ENCODE assay signal across 27 cellular contexts in genomic region chr2:109266511-109266910, GRCh38.
DNase-seq lines count a peak whose midpoint lies in the region; ATAC-seq and TF ChIP-seq lines count a peak whose summit lies in the region.
"Had no signal": no experiment of that assay in that cellular context is flagged by ENCODE, and none has a peak within 500 bp of the region (broad histone marks: within the 10 kb centered on the region; RNA-seq: fewer than 3 reads in every experiment).

No MANE protein-coding gene starts in this region.

- 89% methylated on average over 6 to 9 of the region's 9 CpGs for WGBS in endodermal cell (ENCODE audit: insufficient coverage in 1 of 2, insufficient read length in 1 of 2), 2 experiments

- peak overlapping the region; percentile 17 for H3K27ac ChIP-seq in endodermal cell (ENCODE audit: low read depth, low read length)
- no peak overlapping the region for H3K27ac ChIP-seq in upper lobe of right lung
- H3K27ac ChIP-seq in CD4-positive, alpha-beta T cell (ENCODE audit: low read depth, low read length) = no peak overlapping the region
- H3K27ac ChIP-seq: prostate gland, SK-N-MC, tibial artery had no signal

- H3K9me3 Mint-ChIP-seq in endodermal cell (no peaks in the 10 kb centered on the region), nephron (no peaks in the 10 kb centered on the region)
- no peaks in the 10 kb centered on the region for H3K9me3 Mint-ChIP-seq in CD4-positive, alpha-beta T cell
- no peaks in the 10 kb centered on the region for H3K9me3 Mint-ChIP-seq in activated T-helper 17 cell treated with anti-CD3 and anti-CD28 coated beads, Interleukin-2, amount 50 U/mL, for 72 hours
- H3K9me3 Mint-ChIP-seq: activated naive CD8-positive, alpha-beta T cell treated with anti-CD3 and anti-CD28 coated beads for 36 hours; central memory CD8-positive, alpha-beta T cell; H9; neural crest cell; stimulated activated naive CD8-positive, alpha-beta T cell treated with anti-CD3 and anti-CD28 coated beads, Interleukin-15, amount 100 ng/mL, for 72 hours had no signal

- H3K9ac ChIP-seq in endodermal cell (ENCODE audit: extremely low read depth, low read length, poor library complexity, severe bottlenecking) = no peak overlapping the region

- intact Hi-C loops in left cardiac atrium (cut with DNase I) (no loop called here), cardiac septum (cut with DNase I) (no loop called here), upper lobe of right lung (cut with DNase I) (loop anchor here (10.0 kb wide), 1 partner anchor 142 kb away; the partner anchor contains the start of gene SH3RF3)
- intact Hi-C loops in CD4-positive, alpha-beta T cell (cut with DNase I, micrococcal nuclease) = no loop called here

- POLR2A ChIA-PET in CD4-positive, alpha-beta T cell (lab: Charles Lee) = interaction anchor here (1.1 kb wide), 1 partner anchor 49 kb away, joined by 3 read pairs; no protein-coding TSS in a partner anchor

- CTCF ChIA-PET in CD4-positive, alpha-beta T cell (lab: Charles Lee) = no interaction called here

- no peak for ATAC-seq in left cardiac atrium
- no peak for ATAC-seq in upper lobe of right lung
- ATAC-seq in GM18505 (IDR thresholded peaks at IDR 0.05; ENCODE audit: unreplicated experiment) = no peak
- ATAC-seq in CD4-positive, alpha-beta T cell (ENCODE audit: poor library complexity) = no peak
- ATAC-seq in activated T-helper 17 cell treated with anti-CD3 and anti-CD28 coated beads, Interleukin-2, amount 50 U/mL, for 72 hours (replicated peaks) = no peak
- ATAC-seq: activated CD8-positive, alpha-beta T cell treated with anti-CD3 and anti-CD28 coated beads, Interleukin-2, amount 10 ng/mL, durations not matched to agents 7 days and 5 days; stimulated activated naive CD8-positive, alpha-beta T cell treated with anti-CD3 and anti-CD28 coated beads, Interleukin-15, amount 100 ng/mL, for 72 hours had no signal

- H3K27ac Mint-ChIP-seq in endodermal cell = no peak overlapping the region
- H3K27ac Mint-ChIP-seq in nephron = peak overlapping the region; percentile 35 to 63 (median 47)
- H3K27ac Mint-ChIP-seq in CD4-positive, alpha-beta T cell = no peak overlapping the region
- H3K27ac Mint-ChIP-seq in activated T-helper 17 cell treated with anti-CD3 and anti-CD28 coated beads, Interleukin-2, amount 50 U/mL, for 72 hours = no peak overlapping the region
- H3K27ac Mint-ChIP-seq: activated CD8-positive, alpha-beta T cell treated with anti-CD3 and anti-CD28 coated beads, Interleukin-2, amount 10 ng/mL, durations not matched to agents 7 days and 5 days; activated naive CD8-positive, alpha-beta T cell treated with anti-CD3 and anti-CD28 coated beads for 36 hours; stimulated activated naive CD8-positive, alpha-beta T cell treated with anti-CD3 and anti-CD28 coated beads, Interleukin-15, amount 100 ng/mL, for 72 hours had no signal

- TF ChIP-seq CTCF in endodermal cell (conservative IDR thresholded peaks at IDR 0.05) = no peak
- TF ChIP-seq CTCF in nephron (IDR thresholded peaks at IDR 0.05; ENCODE audit: unreplicated experiment in 3 of 3) = no peak
- no peak for TF ChIP-seq CTCF in upper lobe of right lung (IDR thresholded peaks at IDR 0.05)
- no peak for TF ChIP-seq CTCF in CD4-positive, alpha-beta T cell (IDR thresholded peaks at IDR 0.05)

- H3K4me3 ChIP-seq in endodermal cell (ENCODE audit: low read length) = no peak overlapping the region
- no peak overlapping the region for H3K4me3 ChIP-seq in upper lobe of right lung
- H3K4me3 ChIP-seq: dorsolateral prefrontal cortex, prostate gland, SK-N-MC, tibial artery had no signal

- H3K4me1 Mint-ChIP-seq in endodermal cell (peaks cover 19% of the 10 kb centered on the region), nephron (peaks cover 48% of the 10 kb centered on the region)
- peaks cover under 1% of the 10 kb centered on the region for H3K4me1 Mint-ChIP-seq in CD4-positive, alpha-beta T cell (ENCODE audit: low read depth)
- H3K4me1 Mint-ChIP-seq in activated T-helper 17 cell treated with anti-CD3 and anti-CD28 coated beads, Interleukin-2, amount 50 U/mL, for 72 hours = no peaks in the 10 kb centered on the region
- H3K4me1 Mint-ChIP-seq: central memory CD8-positive, alpha-beta T cell; stimulated activated naive CD8-positive, alpha-beta T cell treated with anti-CD3 and anti-CD28 coated beads, Interleukin-15, amount 100 ng/mL, for 72 hours had no signal

- H3K36me3 Mint-ChIP-seq in endodermal cell (ENCODE audit: low read depth) (no peaks in the 10 kb centered on the region), nephron (ENCODE audit: low read depth) (no peaks in the 10 kb centered on the region)
- H3K36me3 Mint-ChIP-seq in CD4-positive, alpha-beta T cell (ENCODE audit: low read depth) = no peaks in the 10 kb centered on the region
- H3K36me3 Mint-ChIP-seq in activated T-helper 17 cell treated with anti-CD3 and anti-CD28 coated beads, Interleukin-2, amount 50 U/mL, for 72 hours (ENCODE audit: low read depth) = no peaks in the 10 kb centered on the region
- H3K36me3 Mint-ChIP-seq: activated naive CD8-positive, alpha-beta T cell treated with anti-CD3 and anti-CD28 coated beads for 36 hours had no signal

- no peaks in the 10 kb centered on the region for H3K36me3 ChIP-seq in endodermal cell (ENCODE audit: control insufficient read depth, insufficient read depth, low read length)
- no peaks in the 10 kb centered on the region for H3K36me3 ChIP-seq in upper lobe of right lung
- H3K36me3 ChIP-seq: prostate gland, tibial artery had no signal

- H3K4me1 ChIP-seq in endodermal cell (ENCODE audit: control insufficient read depth, insufficient read depth, low read length) (no peaks in the 10 kb centered on the region), upper lobe of right lung (peaks cover 55% of the 10 kb centered on the region)
- H3K4me1 ChIP-seq: prostate gland had no signal

- no peak for TF ChIP-seq POLR2A in GM18505 (IDR thresholded peaks at IDR 0.05; ENCODE audit: borderline replicate concordance, extremely low read depth, insufficient read depth, insufficient read length)

- no peak overlapping the region for H3K4me3 Mint-ChIP-seq in endodermal cell
- no peak overlapping the region for H3K4me3 Mint-ChIP-seq in nephron
- H3K4me3 Mint-ChIP-seq in CD4-positive, alpha-beta T cell = no peak overlapping the region
- H3K4me3 Mint-ChIP-seq in activated T-helper 17 cell treated with anti-CD3 and anti-CD28 coated beads, Interleukin-2, amount 50 U/mL, for 72 hours = no peak overlapping the region
- H3K4me3 Mint-ChIP-seq: activated CD8-positive, alpha-beta T cell treated with anti-CD3 and anti-CD28 coated beads, Interleukin-2, amount 10 ng/mL, durations not matched to agents 7 days and 5 days; activated naive CD8-positive, alpha-beta T cell treated with anti-CD3 and anti-CD28 coated beads for 36 hours; central memory CD8-positive, alpha-beta T cell; H9; neural crest cell; stimulated activated naive CD8-positive, alpha-beta T cell treated with anti-CD3 and anti-CD28 coated beads, Interleukin-15, amount 100 ng/mL, for 72 hours had no signal

- H3K27me3 Mint-ChIP-seq in endodermal cell (ENCODE audit: insufficient read depth) (no peaks in the 10 kb centered on the region), nephron (ENCODE audit: low read depth) (peaks cover 34% of the 10 kb centered on the region)
- no peaks in the 10 kb centered on the region for H3K27me3 Mint-ChIP-seq in CD4-positive, alpha-beta T cell
- H3K27me3 Mint-ChIP-seq in activated T-helper 17 cell treated with anti-CD3 and anti-CD28 coated beads, Interleukin-2, amount 50 U/mL, for 72 hours = peaks cover 7% of the 10 kb centered on the region
- H3K27me3 Mint-ChIP-seq: activated naive CD8-positive, alpha-beta T cell treated with anti-CD3 and anti-CD28 coated beads for 36 hours; stimulated activated naive CD8-positive, alpha-beta T cell treated with anti-CD3 and anti-CD28 coated beads, Interleukin-15, amount 100 ng/mL, for 72 hours had no signal

- H3K27me3 ChIP-seq in endodermal cell (ENCODE audit: control insufficient read depth, insufficient read depth, low read length, poor library complexity, severe bottlenecking) = no peaks in the 10 kb centered on the region
- H3K27me3 ChIP-seq in upper lobe of right lung = no peaks in the 10 kb centered on the region
- no peaks in the 10 kb centered on the region for H3K27me3 ChIP-seq in CD4-positive, alpha-beta T cell (ENCODE audit: control insufficient read depth, insufficient read depth, low read length)
- H3K27me3 ChIP-seq: dorsolateral prefrontal cortex, tibial artery had no signal

- DNase-seq in left cardiac atrium = peak; percentile 10
- no peak for DNase-seq in cardiac septum (ENCODE audit: low spot score)
- DNase-seq in endodermal cell = peak; percentile 41
- DNase-seq in upper lobe of right lung = peak; percentile 30
- DNase-seq in CD4-positive, alpha-beta T cell = no peak
- DNase-seq: activated CD8-positive, alpha-beta T cell treated with anti-CD3 and anti-CD28 coated beads, Interleukin-2, amount 10 ng/mL, durations not matched to agents 7 days and 5 days; activated naive CD8-positive, alpha-beta T cell treated with anti-CD3 and anti-CD28 coated beads for 36 hours; DMS153; H9; kidney; mammary epithelial cell; NCI-H1417; NCI-H2029 treated with DMSO at 0.1 percent for 48 hours; NCI-H226; NCI-H748 treated with DMSO at 0.1 percent for 48 hours; RPMI8226; stimulated activated naive CD8-positive, alpha-beta T cell treated with anti-CD3 and anti-CD28 coated beads, Interleukin-15, amount 100 ng/mL, for 72 hours; T-helper 2 cell had no signal

- H3K9me3 ChIP-seq in endodermal cell (ENCODE audit: control insufficient read depth, low read length) (no peaks in the 10 kb centered on the region), upper lobe of right lung (no peaks in the 10 kb centered on the region)
- no peaks in the 10 kb centered on the region for H3K9me3 ChIP-seq in CD4-positive, alpha-beta T cell (ENCODE audit: control insufficient read depth, low read length)
- H3K9me3 ChIP-seq: prostate gland, tibial artery had no signal

Comparison
In these comparisons a context has a peak if more than half of its experiments do, and no peak if none do; other contexts are left out.
1. DNase-seq: peak in left cardiac atrium (single experiment), endodermal cell (single experiment) and upper lobe of right lung (single experiment); none in cardiac septum (single experiment) and CD4-positive, alpha-beta T cell (0 of 10).
2. H3K27ac Mint-ChIP-seq: peak in nephron (3 of 3); none in endodermal cell (single experiment), CD4-positive, alpha-beta T cell (single experiment) and activated T-helper 17 cell treated with anti-CD3 and anti-CD28 coated beads, Interleukin-2, amount 50 U/mL, for 72 hours (single experiment).